ENCODE assay signal across 21 cellular contexts in the genomic region with DNA sequence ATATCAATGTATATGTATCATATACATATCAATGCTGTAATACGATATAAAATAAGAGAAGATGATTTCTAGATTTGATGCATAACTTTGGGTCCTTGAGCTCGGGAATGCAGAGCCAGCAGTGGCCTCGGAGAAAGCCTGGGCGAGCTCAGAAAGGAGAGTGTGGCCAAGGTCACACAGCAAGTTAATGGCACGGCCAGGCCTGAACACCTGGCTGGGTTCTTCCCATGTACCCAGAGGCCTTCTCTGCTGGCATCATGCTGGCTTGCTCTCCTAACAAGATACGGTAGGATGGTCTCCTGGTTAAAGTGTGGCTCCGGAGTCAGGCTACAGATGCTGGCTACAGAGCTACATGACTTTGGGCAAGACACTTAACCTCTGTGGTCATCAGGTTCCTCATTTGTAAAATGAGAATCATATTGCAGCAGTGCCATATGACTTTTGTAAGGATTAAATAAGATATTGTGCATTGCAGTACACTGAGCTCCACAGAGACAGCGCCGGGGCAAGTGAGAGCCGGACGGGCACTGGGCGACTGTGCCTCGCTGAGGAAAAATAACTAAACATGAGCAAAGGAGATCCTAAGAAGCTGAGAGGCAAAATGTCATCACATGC. TPM values are rescaled to one million over a fixed set of nuclear protein-coding genes. Genes with fewer than 3 reads are reported as not detected.
DNase-seq lines count a peak whose midpoint lies in the region; ATAC-seq and TF ChIP-seq lines count a peak whose summit lies in the region.
"Had no signal": no experiment of that assay in that cellular context is flagged by ENCODE, and none has a peak within 500 bp of the region (broad histone marks: within the 10 kb centered on the region; RNA-seq: fewer than 3 reads in every experiment).

No MANE protein-coding gene starts in this region.

- intact Hi-C loops in gastrocnemius medialis (cut with DNase I; ENCODE audit: low total_unique reads), result loop anchor here (1.0 to 5.0 kb wide), 3 partner anchors 31 to 78 kb away; partner anchors contain the start of genes HPS4 and SRRD

- H3K9me3 ChIP-seq in gastrocnemius medialis, result no peaks in the 10 kb centered on the region
- H3K9me3 ChIP-seq: ascending aorta, heart left ventricle, tibial artery had no signal

- TF ChIP-seq CTCF in gastrocnemius medialis (IDR thresholded peaks at IDR 0.05 in 4 of 5, conservative IDR thresholded peaks at IDR 0.05 in 1 of 5), result peak in 1 of 5 experiments; percentile 27

- TF ChIP-seq POLR2A in gastrocnemius medialis (IDR thresholded peaks at IDR 0.05), result peak; percentile 80 to 92

- H3K4me3 Mint-ChIP-seq in effector memory CD8-positive, alpha-beta T cell, result no peak overlapping the region
- H3K4me3 Mint-ChIP-seq: B cell, endodermal cell had no signal

- peak overlapping the region; percentile 84 to 92 (median 88) for H3K27ac ChIP-seq in gastrocnemius medialis
- H3K27ac ChIP-seq: 22Rv1, ascending aorta, tibial artery had no signal

- H3K4me3 ChIP-seq in gastrocnemius medialis, result peak overlapping the region in 2 of 4 donors; percentile 1 to 35
- H3K4me3 ChIP-seq: ascending aorta, heart left ventricle, tibial artery had no signal

- no peaks in the 10 kb centered on the region for H3K27me3 Mint-ChIP-seq in effector memory CD8-positive, alpha-beta T cell
- H3K27me3 Mint-ChIP-seq: B cell had no signal

- H3K36me3 ChIP-seq in gastrocnemius medialis, result peaks cover 0 to 7% of the 10 kb centered on the region in 2 donors

- peaks cover 10% of the 10 kb centered on the region for H3K36me3 Mint-ChIP-seq in effector memory CD8-positive, alpha-beta T cell (ENCODE audit: insufficient read depth)

- H3K4me1 Mint-ChIP-seq in effector memory CD8-positive, alpha-beta T cell (ENCODE audit: low read depth in 2 of 2), result peaks cover 45 to 82% of the 10 kb centered on the region in 2 donors

- DNase-seq in NOMO-1 (lab: John Stamatoyannopoulos, UW; ENCODE audit: unreplicated experiment in 2 of 2) (peak; percentile 43 to 65), NOMO-1 treated with dmso at 0.1 percent for 144 hours (lab: John Stamatoyannopoulos, UW; ENCODE audit: unreplicated experiment) (no peak), SKM-1 (lab: John Stamatoyannopoulos, UW; ENCODE audit: unreplicated experiment) (peak; percentile 17), gastrocnemius medialis (peak; percentile 72 to 80), HuH-7.5 (ENCODE audit: low spot score) (no peak), HK-2 (ENCODE audit: unreplicated experiment) (no peak), G401 (ENCODE audit: low spot score) (no peak)
- DNase-seq in effector memory CD8-positive, alpha-beta T cell, result no peak
- DNase-seq: activated CD4-positive, alpha-beta T cell treated with anti-CD3 and anti-CD28 coated beads for 1 hour; activated CD8-positive, alpha-beta memory T cell treated with anti-CD3 and anti-CD28 coated beads, Interleukin-2, amount 50 U/mL, for 4 hours; endodermal cell; heart left ventricle; NCI-H1048; NCI-H2081; NCI-H510A; tibial artery had no signal

- no peaks in the 10 kb centered on the region for H3K9me3 Mint-ChIP-seq in effector memory CD8-positive, alpha-beta T cell
- H3K9me3 Mint-ChIP-seq: endodermal cell had no signal

- H3K27ac Mint-ChIP-seq in effector memory CD8-positive, alpha-beta T cell, result peak overlapping the region; percentile 66 to 82
- H3K27ac Mint-ChIP-seq: B cell had no signal

- in situ Hi-C loops in gastrocnemius medialis (cut with MboI; ENCODE audit: low sequenced_read_pairs in 4 of 4) (no loop called here), G401 (cut with HindIII; ENCODE audit: low sequenced_read_pairs) (no loop called here)

- H3K27me3 ChIP-seq in gastrocnemius medialis, result no peaks in the 10 kb centered on the region
- H3K27me3 ChIP-seq: ascending aorta, heart left ventricle, tibial artery had no signal

- peaks cover 58 to 60% of the 10 kb centered on the region in 2 donors for H3K4me1 ChIP-seq in gastrocnemius medialis
- H3K4me1 ChIP-seq: ascending aorta had no signal

- ATAC-seq in effector memory CD8-positive, alpha-beta T cell (replicated peaks), result no peak
- ATAC-seq in gastrocnemius medialis, result peak; percentile 81 to 93
- ATAC-seq: heart left ventricle had no signal

RNA-seq across cellular contexts. Expression of gene TPST2, which starts 29.9 kb away (rescaled TPM):
- total RNA-seq in gastrocnemius medialis, result 100 to 1,000 TPM in 1 of 4 donors, 10 to 100 TPM in 3; 32.3 to 110 (median 65.4) TPM
- total RNA-seq in G401 (2014; rRNA removed; shearing (Covaris generic)), result 24.1 and 55.9 TPM in 2 replicates

RNA-seq across cellular contexts. Expression of gene TFIP11, which starts 47.8 kb away (rescaled TPM):
- total RNA-seq in gastrocnemius medialis, result 10 to 100 TPM; 33.1 to 65.7 (median 49.2) TPM
- total RNA-seq in G401 (2014; rRNA removed; shearing (Covaris generic)), result 39.1 and 60.0 TPM in 2 replicates

RNA-seq across cellular contexts. Expression of gene CRYBB1, which starts 57.8 kb away (rescaled TPM):
- total RNA-seq in gastrocnemius medialis, result under 1 TPM in 1 of 4 donors, not detected in 3; 0.97 TPM
- total RNA-seq in G401 (2014; rRNA removed; shearing (Covaris generic)), result not detected in 2 replicates
- total RNA-seq: B cell; pulmonary artery endothelial cell; T-helper 2 cell treated with Interferon-gamma antibody and Interleukin-4, amounts not matched to agents 100 ng/mL and 5 ng/mL, for 36 hours had no signal

Comparison
In these comparisons a context has a peak if more than half of its experiments do, and no peak if none do; other contexts are left out.
1. DNase-seq: peak in NOMO-1 (2 of 2), SKM-1 (single experiment) and gastrocnemius medialis (2 of 2); none in NOMO-1 treated with dmso at 0.1 percent for 144 hours (single experiment), effector memory CD8-positive, alpha-beta T cell (0 of 3), HuH-7.5 (single experiment), HK-2 (single experiment) and G401 (single experiment).